8 cellular contexts compared by ENCODE assay signal in genomic region chr14:81219821-81220487, GRCh38. TPM values are rescaled to one million over a fixed set of nuclear protein-coding genes. Genes with fewer than 3 reads are reported as not detected.
DNase-seq lines count a peak whose midpoint lies in the region; ATAC-seq and TF ChIP-seq lines count a peak whose summit lies in the region.

No MANE protein-coding gene starts in this region.

- peak; percentile 8 for ATAC-seq in HG03045 (IDR thresholded peaks at IDR 0.05; ENCODE audit: unreplicated experiment)
- ATAC-seq in T-cell (replicated peaks in 1 of 4) = peak; percentile 7 to 13 (median 10)
- ATAC-seq in gastrocnemius medialis = peak; percentile 22 to 31
- no peak for ATAC-seq in GM19463 (IDR thresholded peaks at IDR 0.05; ENCODE audit: unreplicated experiment)

- H3K4me3 ChIP-seq in CD4-positive, alpha-beta memory T cell (ENCODE audit: low read length in 2 of 2) = peak overlapping the region; percentile 92 to 99
- peak overlapping the region; percentile 74 to 93 (median 90) for H3K4me3 ChIP-seq in gastrocnemius medialis

- H3K9me3 ChIP-seq in CD4-positive, alpha-beta memory T cell (ENCODE audit: control insufficient read depth in 1 of 2, low read length in 2 of 2) = no peaks in the 10 kb centered on the region
- H3K9me3 ChIP-seq in gastrocnemius medialis = no peaks in the 10 kb centered on the region

- H3K4me1 Mint-ChIP-seq in CD4-positive, alpha-beta memory T cell = peaks cover 20 to 59% (median 36%) of the 10 kb centered on the region in 4 donors
- H3K4me1 Mint-ChIP-seq in T-cell = peaks cover 42 to 48% (median 43%) of the 10 kb centered on the region in 3 donors

- H3K36me3 Mint-ChIP-seq in CD4-positive, alpha-beta memory T cell = peaks cover 10 to 35% of the 10 kb centered on the region in 2 donors
- peaks cover 15% of the 10 kb centered on the region for H3K36me3 Mint-ChIP-seq in T-cell

- H3K9me3 Mint-ChIP-seq in CD4-positive, alpha-beta memory T cell = peaks cover 0 to 6% (median 0%) of the 10 kb centered on the region in 8 donors
- no peaks in the 10 kb centered on the region for H3K9me3 Mint-ChIP-seq in T-cell

- TF ChIP-seq CTCF in gastrocnemius medialis (IDR thresholded peaks at IDR 0.05 in 4 of 5, conservative IDR thresholded peaks at IDR 0.05 in 1 of 5) = no peak

- no peaks in the 10 kb centered on the region for H3K27me3 Mint-ChIP-seq in CD4-positive, alpha-beta memory T cell
- no peaks in the 10 kb centered on the region for H3K27me3 Mint-ChIP-seq in T-cell

- POLR2A ChIA-PET in CD4-positive, alpha-beta memory T cell (lab: Charles Lee; ENCODE audit: partially characterized antibody) = interaction anchor here (0.6 to 3.8 kb wide), 21 partner anchors 9 to 313 kb away, joined by 3 to 49 read pairs (median 9); partner anchors contain the start of genes CEP128, SEL1L and TSHR
- POLR2A ChIA-PET in T-cell (lab: Charles Lee) = interaction anchor here (0.6 to 1.8 kb wide), 4 partner anchors 24 to 314 kb away, joined by 3 to 13 read pairs (median 11); partner anchors contain the start of gene SEL1L (in 1 of the 2)

- H3K36me3 ChIP-seq in CD4-positive, alpha-beta memory T cell (ENCODE audit: insufficient read depth, low read length) = peaks cover 14% of the 10 kb centered on the region
- H3K36me3 ChIP-seq in gastrocnemius medialis = peaks cover 0 to 13% of the 10 kb centered on the region in 2 donors

- H3K27ac ChIP-seq in CD4-positive, alpha-beta memory T cell (ENCODE audit: low read depth, low read length) = peak overlapping the region; percentile 95
- H3K27ac ChIP-seq in angular gyrus (ENCODE audit: low read depth, low read length) (peak overlapping the region; percentile 97), gastrocnemius medialis (peak overlapping the region; percentile 92 to 98 (median 96))

- CTCF ChIA-PET in CD4-positive, alpha-beta memory T cell (lab: Charles Lee; ENCODE audit: partially characterized antibody) = interaction anchor here (1.5 kb wide), 2 partner anchors 49 to 50 kb away, joined by 8 to 17 read pairs; no protein-coding TSS in a partner anchor
- CTCF ChIA-PET in T-cell (lab: Charles Lee) = interaction anchor here (0.5 to 1.4 kb wide), 5 partner anchors 49 to 314 kb away, joined by 3 to 13 read pairs (median 4); partner anchors contain the start of genes CEP128 (in 1 of the 2) and SEL1L (in 1 of the 2)

- in situ Hi-C loops in gastrocnemius medialis (cut with MboI; ENCODE audit: low sequenced_read_pairs in 4 of 4) = no loop called here

- peak overlapping the region; percentile 98 to 100 (median 100) for H3K4me3 Mint-ChIP-seq in CD4-positive, alpha-beta memory T cell
- peak overlapping the region; percentile 94 to 100 (median 98) for H3K4me3 Mint-ChIP-seq in T-cell

- DNase-seq in CD4-positive, alpha-beta memory T cell = peak in 3 of 5 donors; percentile 68 to 76 (median 69)
- DNase-seq in T-cell (peak in 31 of 34 experiments; percentile 7 to 58 (median 39)), hypothalamus (lab: John Stamatoyannopoulos, UW) (peak in 28 of 51 donors; percentile 7 to 83 (median 31)), gastrocnemius medialis (peak in 1 of 2 donors; percentile 37), EL (no peak)

- H3K27ac Mint-ChIP-seq in CD4-positive, alpha-beta memory T cell = peak overlapping the region; percentile 99 to 100 (median 99)
- H3K27ac Mint-ChIP-seq in T-cell = peak overlapping the region; percentile 99

- intact Hi-C loops in CD4-positive, alpha-beta memory T cell (cut with micrococcal nuclease) = loop anchor here (1.0 to 5.0 kb wide), 6 partner anchors 20 to 279 kb away; partner anchors contain the start of genes CEP128 and TSHR
- intact Hi-C loops in gastrocnemius medialis (cut with DNase I; ENCODE audit: low total_unique reads) = loop anchor here (2.0 to 5.0 kb wide), 4 partner anchors 181 to 312 kb away; partner anchors contain the start of genes CEP128, SEL1L and STON2

- TF ChIP-seq POLR2A in gastrocnemius medialis (IDR thresholded peaks at IDR 0.05) = no peak

- peaks cover 44% of the 10 kb centered on the region for H3K4me1 ChIP-seq in CD4-positive, alpha-beta memory T cell (ENCODE audit: insufficient read depth, low read length)
- peaks cover 27 to 30% of the 10 kb centered on the region in 2 donors for H3K4me1 ChIP-seq in gastrocnemius medialis

- H3K27me3 ChIP-seq in CD4-positive, alpha-beta memory T cell (ENCODE audit: insufficient read depth, low read length) = no peaks in the 10 kb centered on the region
- no peaks in the 10 kb centered on the region for H3K27me3 ChIP-seq in gastrocnemius medialis

RNA-seq across cellular contexts. Expression of gene GTF2A1, which starts 0.8 kb away (rescaled TPM):
- total RNA-seq in CD4-positive, alpha-beta memory T cell = 10 to 100 TPM; 34.2 to 40.8 TPM
- polyA plus RNA-seq in CD4-positive, alpha-beta memory T cell = 10 to 100 TPM in 1 of 2 donors, 1 to 10 TPM in 1; 8.9 to 11.1 TPM
- total RNA-seq in T-cell (10 to 100 TPM; 21.2 to 34.1 (median 29.3) TPM), gastrocnemius medialis (10 to 100 TPM; 20.4 to 38.3 (median 33.2) TPM)
